ENCODE assay signal across 27 cellular contexts in the genomic region with DNA sequence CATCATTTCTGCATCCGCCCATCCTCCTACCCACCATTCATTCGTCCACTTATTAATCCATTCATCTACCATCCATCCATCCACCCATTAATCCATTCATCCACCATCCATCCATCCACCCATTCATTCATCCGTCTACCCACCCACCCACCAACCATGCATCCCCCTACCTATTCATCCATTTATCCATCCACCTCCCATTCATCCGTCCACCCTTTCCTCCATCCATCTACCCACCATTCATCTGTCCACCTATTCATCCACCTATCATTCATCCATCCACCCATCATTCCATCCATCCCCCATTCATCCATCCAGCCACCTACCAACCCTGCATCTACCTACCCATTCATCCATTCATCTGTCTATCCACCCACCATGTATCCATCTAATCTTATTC.
"Had no signal": no experiment of that assay in that cellular context is flagged by ENCODE, and none has a peak within 500 bp of the region (broad histone marks: within the 10 kb centered on the region; RNA-seq: fewer than 3 reads in every experiment).

No MANE protein-coding gene starts in this region.

- H3K27ac Mint-ChIP-seq: activated naive CD4-positive, alpha-beta T cell treated with anti-CD3 and anti-CD28 coated beads for 36 hours; activated T-cell treated with anti-CD3 and anti-CD28 coated beads, Interleukin-2, amount 50 U/mL, for 24 hours; progenitor cell of endocrine pancreas; T-cell; WTC11 had no signal

- H3K27ac ChIP-seq: left lung, neural progenitor cell had no signal

- H3K36me3 ChIP-seq: neural progenitor cell had no signal

- H2AFZ ChIP-seq: neural progenitor cell had no signal

- H3K27me3 ChIP-seq: left lung, neural progenitor cell, tibial artery had no signal

- ATAC-seq: esophagus mucosa; left lung; naive thymus-derived CD8-positive, alpha-beta T cell; stimulated activated naive B cell treated with anti-CD40 and anti-IgM and Interleukin-4, amounts not matched to agents 10 μg/mL and 1 μg/mL and 100 μg/mL, for 72 hours; T-cell; WTC11 had no signal

- H3K4me3 Mint-ChIP-seq: activated naive CD4-positive, alpha-beta T cell treated with anti-CD3 and anti-CD28 coated beads for 36 hours; activated T-cell treated with anti-CD3 and anti-CD28 coated beads, Interleukin-2, amount 50 U/mL, for 24 hours; brain; immature natural killer cell; naive thymus-derived CD8-positive, alpha-beta T cell; neural progenitor cell; stimulated activated naive B cell treated with anti-CD40 and anti-IgM and Interleukin-4, amounts not matched to agents 10 μg/mL and 1 μg/mL and 100 μg/mL, for 72 hours; T-cell; WTC11 had no signal

- H3K4me2 ChIP-seq: neural progenitor cell had no signal

- H3K9me3 Mint-ChIP-seq: activated naive CD4-positive, alpha-beta T cell treated with anti-CD3 and anti-CD28 coated beads for 36 hours; activated T-cell treated with anti-CD3 and anti-CD28 coated beads, Interleukin-2, amount 50 U/mL, for 24 hours; immature natural killer cell; neural progenitor cell; stimulated activated naive B cell treated with anti-CD40 and anti-IgM and Interleukin-4, amounts not matched to agents 10 μg/mL and 1 μg/mL and 100 μg/mL, for 72 hours; T-cell; WTC11 had no signal

- H3K4me3 ChIP-seq: left lung, lung, neural progenitor cell, tibial artery had no signal

- H3K4me1 Mint-ChIP-seq: T-cell had no signal

- H3K27me3 Mint-ChIP-seq: activated T-cell treated with anti-CD3 and anti-CD28 coated beads, Interleukin-2, amount 50 U/mL, for 24 hours; naive thymus-derived CD8-positive, alpha-beta T cell; progenitor cell of endocrine pancreas; stimulated activated naive B cell treated with anti-CD40 and anti-IgM and Interleukin-4, amounts not matched to agents 10 μg/mL and 1 μg/mL and 100 μg/mL, for 72 hours; T-cell had no signal

- FAIRE-seq: endothelial cell of umbilical vein had no signal

- H3K9me3 ChIP-seq: left lung, tibial artery had no signal

- DNase-seq: activated CD4-positive, alpha-beta T cell treated with anti-CD3 and anti-CD28 coated beads, Interleukin-2, amount 50 U/mL, for 4 hours; activated CD8-positive, alpha-beta memory T cell treated with anti-CD3 and anti-CD28 coated beads for 24 hours; activated CD8-positive, alpha-beta memory T cell treated with anti-CD3 and anti-CD28 coated beads, Interleukin-2, amount 50 U/mL, for 4 hours; activated effector memory CD4-positive, alpha-beta T cell treated with Interleukin-2 at 50 U/mL for 16 hours; activated naive CD4-positive, alpha-beta T cell treated with anti-CD3 and anti-CD28 coated beads for 36 hours; activated T-cell treated with anti-CD3 and anti-CD28 coated beads, Interleukin-2, amount 50 U/mL, for 24 hours; aorta; dermis blood vessel endothelial cell; effector memory CD4-positive, alpha-beta T cell; foreskin melanocyte; immature natural killer cell; left lung; naive thymus-derived CD8-positive, alpha-beta T cell; retina; stimulated activated CD4-positive, alpha-beta T cell treated with anti-CD3 and anti-CD28 coated beads, Interleukin-2, amount 100 ng/mL, for 48 hours; stimulated activated CD8-positive, alpha-beta memory T cell treated with anti-CD3 and anti-CD28 coated beads, Interleukin-4, amount 100 ng/mL, for 48 hours; stimulated activated naive B cell treated with anti-CD40 and anti-IgM and Interleukin-4, amounts not matched to agents 10 μg/mL and 1 μg/mL and 100 μg/mL, for 72 hours; T-cell; T1000; tibial artery had no signal
